8 cellular contexts compared by ENCODE assay signal in the genomic region with DNA sequence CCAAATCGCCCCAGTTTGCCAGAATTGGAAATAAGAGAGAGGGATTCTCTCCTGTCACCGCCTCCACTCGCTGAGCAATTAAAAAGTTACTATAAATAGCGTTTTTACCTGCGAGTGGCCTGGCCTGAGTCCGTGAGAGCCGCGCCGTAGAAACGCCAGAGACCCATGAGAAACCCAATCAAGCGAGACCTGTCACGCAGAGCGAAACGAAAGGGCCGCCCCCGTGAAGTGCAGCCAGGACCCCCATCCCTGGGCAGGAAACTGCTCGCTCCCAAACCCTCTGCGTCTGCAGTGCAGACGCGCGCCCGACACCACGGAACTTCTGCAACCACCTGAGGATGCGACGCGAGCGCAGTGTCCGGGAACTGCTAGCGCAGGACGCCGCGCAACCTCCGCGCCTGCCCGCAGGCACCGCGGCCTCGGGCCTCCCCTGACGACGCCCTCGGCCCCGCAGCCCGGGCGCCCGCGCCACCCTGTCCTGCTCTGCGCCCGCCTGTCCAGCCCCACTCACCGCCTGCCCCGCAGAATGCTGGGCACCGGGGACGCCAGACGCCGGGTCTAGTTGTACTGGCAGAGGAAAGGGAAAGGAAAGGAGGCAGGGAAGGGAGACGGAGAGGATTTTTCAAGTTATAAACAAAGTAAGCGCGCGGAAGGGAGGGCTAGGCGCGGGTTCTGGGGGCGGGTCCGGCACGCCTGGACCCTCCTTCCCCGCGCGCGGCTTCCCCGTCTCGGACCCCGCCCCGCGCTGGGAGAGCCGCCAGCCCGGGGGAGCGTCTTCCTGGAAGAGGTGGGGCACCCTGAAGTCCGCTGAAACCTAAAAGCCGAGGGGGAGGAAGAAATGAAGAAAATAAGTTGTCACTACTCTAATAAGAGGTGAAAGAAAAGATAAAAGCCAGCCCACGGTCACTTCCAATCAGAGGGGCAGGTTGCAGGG. TPM values are rescaled to one million over a fixed set of nuclear protein-coding genes. Genes with fewer than 3 reads are reported as not detected.
DNase-seq lines count a peak whose midpoint lies in the region; TF ChIP-seq lines count a peak whose summit lies in the region.

A gene with protein sequence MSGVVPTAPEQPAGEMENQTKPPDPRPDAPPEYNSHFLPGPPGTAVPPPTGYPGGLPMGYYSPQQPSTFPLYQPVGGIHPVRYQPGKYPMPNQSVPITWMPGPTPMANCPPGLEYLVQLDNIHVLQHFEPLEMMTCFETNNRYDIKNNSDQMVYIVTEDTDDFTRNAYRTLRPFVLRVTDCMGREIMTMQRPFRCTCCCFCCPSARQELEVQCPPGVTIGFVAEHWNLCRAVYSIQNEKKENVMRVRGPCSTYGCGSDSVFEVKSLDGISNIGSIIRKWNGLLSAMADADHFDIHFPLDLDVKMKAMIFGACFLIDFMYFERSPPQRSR (minus strand): TSS at position 657 of the 934 bp plus-strand sequence. CDS start 29,034 bp downstream, outside the sequence.

- H3K36me3 ChIP-seq in NT2/D1 (ENCODE audit: insufficient read depth, insufficient read length, low read length) (no peaks in the 10 kb centered on the region), iPS DF 6.9 (ENCODE audit: control insufficient read depth, insufficient read depth, low read length) (no peaks in the 10 kb centered on the region)

- H3K4me1 ChIP-seq in NT2/D1 (ENCODE audit: insufficient read depth, insufficient read length), result no peaks in the 10 kb centered on the region
- no peaks in the 10 kb centered on the region for H3K4me1 ChIP-seq in iPS DF 6.9 (ENCODE audit: control insufficient read depth, insufficient read depth, low read length)

- in situ Hi-C loops in T47D (cut with HindIII; ENCODE audit: low pct_unique_long_range_greater_than_20kb, low sequenced_read_pairs), result no loop called here

- H3K4me3 ChIP-seq in HFF-Myc (replicated peaks; ENCODE audit: low read depth, low read length) (peak within 1 kb of the TSS; percentile 70), NT2/D1 (ENCODE audit: insufficient read length, low read depth) (peak within 1 kb of the TSS; percentile 77), iPS DF 6.9 (ENCODE audit: low read length) (peak within 1 kb of the TSS; percentile 70)

- H3K27me3 ChIP-seq in NT2/D1 (ENCODE audit: insufficient read depth, insufficient read length) (peaks cover 11% of the 10 kb centered on the region), iPS DF 6.9 (ENCODE audit: control insufficient read depth, insufficient read depth, low read length) (no peaks in the 10 kb centered on the region)

- H3K9me3 ChIP-seq in NT2/D1 (ENCODE audit: insufficient read depth, low read length), result peaks cover 30% of the 10 kb centered on the region
- H3K9me3 ChIP-seq in iPS DF 6.9 (ENCODE audit: control insufficient read depth, insufficient read depth, low read length), result no peaks in the 10 kb centered on the region

- WGBS in iPS DF 6.9 (ENCODE audit: insufficient coverage, insufficient read length), result no CpG with 5 or more reads among the region's 78 CpGs

- H3K9ac ChIP-seq in NT2/D1 (ENCODE audit: insufficient read length, low read depth), result peak within 1 kb of the TSS; percentile 82

- no peak within 1 kb of the TSS for H3K27ac ChIP-seq in iPS DF 6.9 (ENCODE audit: low read length)

- no peak for TF ChIP-seq CTCF in HFF-Myc (IDR thresholded peaks at IDR 0.05; ENCODE audit: low read depth, low read length, missing control alignments)

- peak; percentile 20 for DNase-seq in SIG-M5 treated with dmso at 0.1 percent for 504 hours (lab: John Stamatoyannopoulos, UW; ENCODE audit: unreplicated experiment)
- no peak for DNase-seq in SIG-M5 (lab: John Stamatoyannopoulos, UW)
- DNase-seq in HFF-Myc (ENCODE audit: extremely low read depth, low read depth), result no peak
- DNase-seq in NT2/D1 (ENCODE audit: low read depth, low spot score), result no peak
- DNase-seq in T47D (ENCODE audit: low read depth in 1 of 2, low spot score in 1 of 2), result peak; percentile 49 to 52
- no peak for DNase-seq in iPS DF 6.9 (ENCODE audit: low read depth, low spot score)
- DNase-seq in pulmonary artery endothelial cell (ENCODE audit: low read depth, low spot score), result peak; percentile 77
- DNase-seq in NCI-H2171 treated with DMSO at 0.1 percent for 48 hours (lab: John Stamatoyannopoulos, UW), result no peak

RNA-seq across cellular contexts. Expression of the gene that starts here (rescaled TPM):
- total RNA-seq in pulmonary artery endothelial cell, result 89.9 and 102 TPM in 2 replicates

Comparison
In these comparisons a context has a peak if more than half of its experiments do, and no peak if none do; other contexts are left out.
1. DNase-seq: peak in SIG-M5 treated with dmso at 0.1 percent for 504 hours (single experiment), T47D (2 of 2) and pulmonary artery endothelial cell (single experiment); none in SIG-M5 (single experiment), HFF-Myc (single experiment), NT2/D1 (single experiment), iPS DF 6.9 (single experiment) and NCI-H2171 treated with DMSO at 0.1 percent for 48 hours (single experiment).
2. Peak in every context shown above with its lines, with median percentiles within 50 percentile points of each other: H3K4me3 ChIP-seq.